14 cellular contexts compared by ENCODE assay signal in the genomic region with DNA sequence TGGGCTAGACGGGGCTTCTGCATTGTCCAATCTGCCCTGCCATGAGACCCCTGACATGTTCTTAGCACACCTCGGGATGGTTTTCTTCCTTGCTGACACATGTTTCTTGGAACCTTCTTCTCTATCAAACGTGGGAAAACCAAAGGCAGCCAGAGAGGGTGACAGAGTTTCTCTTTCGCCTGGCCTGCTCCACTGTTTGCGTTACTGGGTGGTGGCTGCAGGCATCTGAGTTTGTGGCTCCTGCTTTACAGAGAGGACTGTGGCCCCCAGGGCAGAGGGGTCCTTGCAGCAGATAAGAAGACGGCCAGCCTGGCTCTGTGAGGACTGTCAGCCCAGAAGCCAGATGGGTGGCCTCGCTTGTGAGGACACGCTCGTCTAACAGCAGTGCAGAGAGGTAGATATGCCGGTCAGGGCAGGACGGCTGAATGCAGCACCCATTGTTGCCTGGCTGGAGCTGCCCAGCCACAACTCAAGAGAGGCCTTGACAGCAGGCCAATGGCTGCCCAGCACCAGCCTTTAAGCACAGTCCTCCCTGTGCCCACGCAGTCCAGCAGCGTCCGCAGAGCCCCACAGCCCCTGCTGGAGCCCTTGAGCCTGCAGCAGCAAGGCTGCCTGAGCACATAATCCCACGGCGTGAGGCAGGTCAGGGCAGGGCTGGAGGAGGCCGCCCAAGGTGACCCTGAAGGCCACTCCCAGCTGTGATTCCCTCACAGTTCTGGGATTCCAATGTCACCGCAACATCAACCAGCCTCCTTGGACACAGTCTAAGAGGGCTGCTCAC.
"Had no signal": no experiment of that assay in that cellular context is flagged by ENCODE, and none has a peak within 500 bp of the region (broad histone marks: within the 10 kb centered on the region; RNA-seq: fewer than 3 reads in every experiment).

No MANE protein-coding gene starts in this region.

- H3K27ac ChIP-seq: SJCRH30, skin epidermis had no signal

- H3K9me3 Mint-ChIP-seq: central memory CD8-positive, alpha-beta T cell; neural crest cell had no signal

- ATAC-seq: activated T-cell treated with anti-CD3 and anti-CD28 coated beads, Interleukin-2, amount 50 U/mL, for 4 hours; left lobe of liver had no signal

- H3K9me3 ChIP-seq: SJCRH30, tibial nerve had no signal

- H3K4me3 ChIP-seq: SJCRH30, skin epidermis, tibial nerve had no signal

- DNase-seq: activated CD4-positive, alpha-beta memory T cell treated with anti-CD3 and anti-CD28 coated beads for 36 hours; activated CD4-positive, CD25-positive, alpha-beta regulatory T cell treated with anti-CD3 and anti-CD28 coated beads, Interleukin-2, amount 50 U/mL, for 72 hours; activated gamma-delta T cell; activated T-cell treated with anti-CD3 and anti-CD28 coated beads, Interleukin-2, amount 50 U/mL, for 4 hours; cortex of kidney; effector memory CD4-positive, alpha-beta T cell; mesenchymal stem cell; SJCRH30 had no signal

- H3K4me3 Mint-ChIP-seq: activated CD4-positive, alpha-beta memory T cell treated with anti-CD3 and anti-CD28 coated beads for 36 hours; activated T-cell treated with anti-CD3 and anti-CD28 coated beads, Interleukin-2, amount 50 U/mL, for 4 hours; central memory CD8-positive, alpha-beta T cell; neural crest cell; T-helper 2 cell treated with Interferon-gamma antibody and Interleukin-4, amounts not matched to agents 5 μg/mL and 100 μg/mL, for 36 hours had no signal

- H3K27me3 Mint-ChIP-seq: activated CD4-positive, alpha-beta memory T cell treated with anti-CD3 and anti-CD28 coated beads for 36 hours; central memory CD8-positive, alpha-beta T cell had no signal

- H3K27ac Mint-ChIP-seq: activated CD4-positive, alpha-beta memory T cell treated with anti-CD3 and anti-CD28 coated beads for 36 hours; T-helper 2 cell treated with Interferon-gamma antibody and Interleukin-4, amounts not matched to agents 5 μg/mL and 100 μg/mL, for 36 hours had no signal

- H3K27me3 ChIP-seq: SJCRH30, tibial nerve had no signal
